In the genomic region with DNA sequence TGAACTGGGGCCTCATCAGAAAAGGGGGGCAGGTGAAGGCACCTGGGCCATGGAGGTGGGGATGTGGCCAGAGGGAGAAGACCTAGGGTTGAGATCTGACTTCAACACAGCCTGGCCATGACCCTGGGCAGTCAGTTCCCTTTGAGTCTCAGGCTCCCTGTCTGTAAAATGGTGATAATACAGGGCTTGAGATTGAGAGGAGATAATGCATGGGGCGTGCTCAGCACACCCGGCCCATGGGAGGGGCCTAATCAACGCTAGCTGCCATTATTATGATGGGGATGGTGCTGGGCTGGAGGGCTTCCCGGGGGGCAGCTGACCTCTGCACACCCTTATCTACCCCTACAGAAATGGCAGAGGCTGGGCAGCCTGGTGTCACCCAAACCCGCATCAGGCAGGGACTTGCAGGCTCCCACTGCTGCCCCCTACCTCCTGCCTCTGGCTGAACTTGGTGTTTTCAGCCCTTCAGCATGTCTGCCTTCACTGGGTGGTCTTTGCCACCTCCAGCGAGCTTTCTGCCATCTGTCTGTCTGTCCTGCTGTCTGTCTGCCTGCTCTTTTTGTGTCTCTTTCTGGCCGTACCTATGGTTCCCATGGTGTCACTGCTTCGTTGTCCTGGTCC, we compare ENCODE assay signal across 1 cellular context.
TF ChIP-seq lines count a peak whose summit lies in the region.

No MANE protein-coding gene starts in this region.

TF ChIP-seq in HCT116, 20 proteins besides CTCF, POLR2A, EP300 and RAD21 (continued from another document):
- no peak for TF ChIP-seq REST (IDR thresholded peaks at IDR 0.05; ENCODE audit: low read depth)
- TF ChIP-seq TCF7L2 (IDR thresholded peaks at IDR 0.05; ENCODE audit: borderline replicate concordance, extremely low read depth, insufficient read depth, insufficient read length), result no peak
- no peak for TF ChIP-seq CBX3 (IDR thresholded peaks at IDR 0.05; ENCODE audit: low read depth)
- no peak for TF ChIP-seq JUND (IDR thresholded peaks at IDR 0.05)
- TF ChIP-seq SRF (IDR thresholded peaks at IDR 0.05; ENCODE audit: low read depth), result no peak
- TF ChIP-seq, protein P1, sequence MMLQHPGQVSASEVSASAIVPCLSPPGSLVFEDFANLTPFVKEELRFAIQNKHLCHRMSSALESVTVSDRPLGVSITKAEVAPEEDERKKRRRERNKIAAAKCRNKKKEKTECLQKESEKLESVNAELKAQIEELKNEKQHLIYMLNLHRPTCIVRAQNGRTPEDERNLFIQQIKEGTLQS (IDR thresholded peaks at IDR 0.05), result no peak
- no peak for TF ChIP-seq FOSL1 (IDR thresholded peaks at IDR 0.05; ENCODE audit: low read depth)
- TF ChIP-seq POLR2AphosphoS5 (IDR thresholded peaks at IDR 0.05; ENCODE audit: low read depth, low read length), result no peak
- no peak for TF ChIP-seq YY1 (IDR thresholded peaks at IDR 0.05; ENCODE audit: extremely low read depth, insufficient replicate concordance, low read depth, low read length)
- no peak for TF ChIP-seq SIN3A (IDR thresholded peaks at IDR 0.05; ENCODE audit: low read depth)
